In genomic region chr15:50182233-50183013, GRCh38 we compare ENCODE assay signal across 8 cellular contexts.
DNase-seq lines count a peak whose midpoint lies in the region; FAIRE-seq and TF ChIP-seq lines count a peak whose summit lies in the region.

No MANE protein-coding gene starts in this region.

- no peak for TF ChIP-seq CTCF in HFF-Myc (IDR thresholded peaks at IDR 0.05; ENCODE audit: low read depth, low read length, missing control alignments)

- H3K4me3 ChIP-seq in HFF-Myc (replicated peaks; ENCODE audit: low read depth, low read length) (peak overlapping the region; percentile 42), neuron (ENCODE audit: low read length) (peak overlapping the region; percentile 53)

- no peaks in the 10 kb centered on the region for H3K9me3 ChIP-seq in neuron (ENCODE audit: low read length)

- peaks cover 49% of the 10 kb centered on the region for H3K27me3 ChIP-seq in neuron (ENCODE audit: insufficient read depth, low read length)

- H3K4me1 ChIP-seq in neuron (ENCODE audit: insufficient read depth, low read length) = peaks cover 6% of the 10 kb centered on the region

- H3K36me3 ChIP-seq in neuron (ENCODE audit: insufficient read depth, low read length) = no peaks in the 10 kb centered on the region

- peak; percentile 61 for DNase-seq in GM03348 (ENCODE audit: low spot score)
- DNase-seq in HFF-Myc (ENCODE audit: extremely low read depth, low read depth) = no peak
- DNase-seq in NCI-H146 treated with DMSO at 0.1 percent for 48 hours (lab: John Stamatoyannopoulos, UW; ENCODE audit: unreplicated experiment) = peak; percentile 7
- DNase-seq in activated T-cell treated with anti-CD3 and anti-CD28 coated beads for 48 hours (ENCODE audit: low read depth) = peak; percentile 48
- DNase-seq in fibroblast of peridontal ligament (ENCODE audit: extremely low read depth) = peak; percentile 14
- DNase-seq in 8988T = no peak
- no peak for DNase-seq in GM19239 (ENCODE audit: insufficient read length, low spot score)

- peak overlapping the region; percentile 97 for H2AFZ ChIP-seq in neuron (ENCODE audit: low read depth, low read length)

- FAIRE-seq in GM19239 (lab: Jason Lieb, UNC) = no peak

Comparison
In these comparisons a context has a peak if more than half of its experiments do, and no peak if none do; other contexts are left out.
1. DNase-seq: peak in GM03348 (single experiment), NCI-H146 treated with DMSO at 0.1 percent for 48 hours (single experiment), activated T-cell treated with anti-CD3 and anti-CD28 coated beads for 48 hours (single experiment) and fibroblast of peridontal ligament (single experiment); none in HFF-Myc (single experiment), 8988T (single experiment) and GM19239 (single experiment).